In the genomic region with DNA sequence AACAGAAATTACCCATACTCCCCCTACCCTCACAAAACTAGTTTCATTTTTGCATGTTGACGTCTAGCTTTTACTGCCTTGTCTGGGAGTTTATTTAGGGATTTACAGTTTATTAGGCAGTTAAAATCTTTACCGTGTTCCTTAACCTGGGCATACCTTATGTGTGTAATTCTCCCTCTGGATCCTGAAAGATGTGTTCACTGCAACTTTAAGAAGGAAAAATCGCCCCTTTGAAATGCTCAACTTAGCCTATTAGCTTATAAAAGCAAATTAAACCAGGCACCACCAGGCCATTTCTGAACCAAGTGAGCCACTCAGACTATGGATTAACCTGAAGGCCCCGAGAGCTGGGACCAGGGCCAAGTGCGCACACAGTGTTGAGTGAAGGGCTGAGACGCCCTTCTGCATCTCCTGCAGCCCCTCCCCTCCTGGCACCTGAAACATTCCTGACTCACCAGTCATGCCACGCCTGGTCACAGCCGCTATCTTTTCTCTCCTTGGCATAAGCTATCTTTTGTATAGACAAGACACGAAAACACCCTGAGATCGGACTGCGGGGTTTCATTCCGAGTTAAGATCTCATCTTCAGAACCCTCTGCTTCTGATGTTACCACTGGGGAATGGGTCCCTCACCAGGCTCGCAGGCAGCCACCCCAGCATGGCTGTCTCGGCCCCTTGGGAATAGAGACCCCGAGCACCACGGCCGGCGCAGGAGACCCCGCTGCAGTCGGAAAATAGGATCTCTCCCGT, we compare ENCODE assay signal across 9 cellular contexts.
DNase-seq lines count a peak whose midpoint lies in the region; ATAC-seq, FAIRE-seq and TF ChIP-seq lines count a peak whose summit lies in the region.
"Had no signal": no experiment of that assay in that cellular context is flagged by ENCODE, and none has a peak within 500 bp of the region (broad histone marks: within the 10 kb centered on the region; RNA-seq: fewer than 3 reads in every experiment).

No MANE protein-coding gene starts in this region.

- FAIRE-seq in D721Med (lab: Jason Lieb, UNC), result no peak

- no peaks in the 10 kb centered on the region for H3K4me1 ChIP-seq in breast epithelium

- TF ChIP-seq POLR2A in breast epithelium (IDR thresholded peaks at IDR 0.05), result no peak

- H3K9me3 ChIP-seq in breast epithelium, result no peaks in the 10 kb centered on the region

- intact Hi-C loops in breast epithelium (cut with DNase I; ENCODE audit: low total_unique reads), result no loop called here

- no peaks in the 10 kb centered on the region for H3K36me3 ChIP-seq in breast epithelium

- peak overlapping the region; percentile 60 to 73 for H3K27ac ChIP-seq in breast epithelium

- peak; percentile 21 for DNase-seq in COLO668 (lab: John Stamatoyannopoulos, UW; ENCODE audit: unreplicated experiment)
- DNase-seq in NCI-H2081 (lab: John Stamatoyannopoulos, UW), result peak; percentile 70 to 87
- DNase-seq in breast epithelium (ENCODE audit: low spot score in 2 of 2), result peak in 1 of 2 donors; percentile 61
- peak; percentile 87 for DNase-seq in mucosa of gallbladder (ENCODE audit: low spot score)
- no peak for DNase-seq in activated naive CD4-positive, alpha-beta T cell treated with Interleukin-2 at 50 U/mL for 16 hours
- DNase-seq in NK-92 (lab: John Stamatoyannopoulos, UW; ENCODE audit: unreplicated experiment), result no peak
- no peak for DNase-seq in D721Med (ENCODE audit: insufficient read length, low spot score)
- DNase-seq: stimulated activated CD4-positive, alpha-beta T cell treated with anti-CD3 and anti-CD28 coated beads, Interleukin-12 subunit alpha, Interleukin-12 subunit beta, amount 100 ng/mL, for 4 hours had no signal

- H3K4me3 ChIP-seq in breast epithelium, result peak overlapping the region; percentile 18 to 51 (median 24)

- TF ChIP-seq CTCF in breast epithelium (IDR thresholded peaks at IDR 0.05) (no peak), D721Med (IDR thresholded peaks at IDR 0.05; ENCODE audit: insufficient read depth, missing control alignments) (no peak)

- no peaks in the 10 kb centered on the region for H3K27me3 ChIP-seq in breast epithelium

- no peak for ATAC-seq in HG03196 (IDR thresholded peaks at IDR 0.05; ENCODE audit: unreplicated experiment)

Comparison
In these comparisons a context has a peak if more than half of its experiments do, and no peak if none do; other contexts are left out.
1. DNase-seq: peak in COLO668 (single experiment), NCI-H2081 (2 of 2) and mucosa of gallbladder (single experiment); none in activated naive CD4-positive, alpha-beta T cell treated with Interleukin-2 at 50 U/mL for 16 hours (single experiment), NK-92 (single experiment) and D721Med (single experiment).